ENCODE assay signal across 13 cellular contexts in the genomic region with DNA sequence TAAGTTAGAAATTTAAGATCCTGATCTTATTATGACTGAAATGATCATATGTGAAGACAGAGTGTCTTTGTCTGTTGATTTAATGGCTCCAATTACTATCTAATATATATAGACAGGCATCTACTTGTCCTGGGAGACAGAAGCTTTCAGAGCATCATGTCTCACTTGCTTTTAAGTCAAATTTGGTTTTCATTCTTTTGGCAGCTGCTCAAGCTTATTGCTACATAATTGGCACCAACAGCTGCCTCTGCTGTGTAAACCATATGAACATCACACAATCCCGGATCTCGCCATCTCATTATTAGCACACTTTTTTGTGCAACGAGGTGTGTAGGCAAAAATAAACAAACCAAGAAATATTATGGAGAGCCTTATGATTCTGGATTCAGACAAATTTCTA.
DNase-seq lines count a peak whose midpoint lies in the region; ATAC-seq and TF ChIP-seq lines count a peak whose summit lies in the region.
"Had no signal": no experiment of that assay in that cellular context is flagged by ENCODE, and none has a peak within 500 bp of the region (broad histone marks: within the 10 kb centered on the region; RNA-seq: fewer than 3 reads in every experiment).

No MANE protein-coding gene starts in this region.

- H3K27me3 ChIP-seq in breast epithelium: no peaks in the 10 kb centered on the region
- H3K27me3 ChIP-seq: hepatocyte, upper lobe of left lung had no signal

- TF ChIP-seq CTCF in MCF 10A (IDR thresholded peaks at IDR 0.05; ENCODE audit: unreplicated experiment): no peak
- no peak for TF ChIP-seq CTCF in breast epithelium (IDR thresholded peaks at IDR 0.05)
- no peak for TF ChIP-seq CTCF in cardiac fibroblast (IDR thresholded peaks at IDR 0.05; ENCODE audit: low read depth, low read length)

- no peaks in the 10 kb centered on the region for H3K27me3 Mint-ChIP-seq in MCF 10A (ENCODE audit: insufficient read depth, unreplicated experiment)
- H3K27me3 Mint-ChIP-seq: activated B cell treated with CpG ODN at 0.5 μM for 24 hours had no signal

- CTCF ChIA-PET in MCF 10A (lab: Yijun Ruan, JAX): no interaction called here

- no peaks in the 10 kb centered on the region for H3K9me3 Mint-ChIP-seq in MCF 10A (ENCODE audit: unreplicated experiment)

- H3K4me1 ChIP-seq in breast epithelium: no peaks in the 10 kb centered on the region
- H3K4me1 ChIP-seq: HAP-1, upper lobe of left lung had no signal

- POLR2A ChIA-PET in MCF 10A (lab: Yijun Ruan, JAX): interaction anchor here (0.7 kb wide), 1 partner anchor 619 kb away, joined by 4 read pairs; no protein-coding TSS in a partner anchor

- BruUV-seq in MCF 10A (replicated peaks; lab: Mats Ljungman, UMichigan): no TSS peak

- H3K4me3 ChIP-seq in breast epithelium (no peak overlapping the region), cardiac fibroblast (replicated peaks in 1 of 2; ENCODE audit: low read depth in 2 of 2, low read length in 2 of 2) (no peak overlapping the region)
- H3K4me3 ChIP-seq: HAP-1, hepatocyte, upper lobe of left lung had no signal

- no peaks in the 10 kb centered on the region for H3K36me3 ChIP-seq in breast epithelium
- H3K36me3 ChIP-seq: HAP-1, upper lobe of left lung had no signal

- TF ChIP-seq POLR2A in breast epithelium (IDR thresholded peaks at IDR 0.05): no peak

- DNase-seq in MCF 10A (ENCODE audit: unreplicated experiment) (peak; percentile 85), breast epithelium (ENCODE audit: low spot score in 2 of 2) (no peak), NCI-H2227 (lab: John Stamatoyannopoulos, UW; ENCODE audit: unreplicated experiment) (peak; percentile 70), cardiac fibroblast (ENCODE audit: low read depth in 2 of 2) (peak; percentile 62 to 68), hippocampal formation (lab: John Stamatoyannopoulos, UW) (no peak)
- DNase-seq: activated B cell treated with CpG ODN at 0.5 μM for 24 hours; activated T-cell treated with anti-CD3 and anti-CD28 coated beads, Interleukin-2, amount 50 U/mL, for 1 hour; upper lobe of left lung had no signal

- ATAC-seq in GM21528 (IDR thresholded peaks at IDR 0.05; ENCODE audit: low FRiP score, unreplicated experiment): no peak
- no peak for ATAC-seq in HG02885 (IDR thresholded peaks at IDR 0.05; ENCODE audit: poor library complexity, unreplicated experiment)
- ATAC-seq in GM19463 (IDR thresholded peaks at IDR 0.05; ENCODE audit: unreplicated experiment): no peak

- H3K4me3 Mint-ChIP-seq in MCF 10A (ENCODE audit: unreplicated experiment): no peak overlapping the region
- H3K4me3 Mint-ChIP-seq: activated B cell treated with CpG ODN at 0.5 μM for 24 hours had no signal

- no peaks in the 10 kb centered on the region for H3K9me3 ChIP-seq in breast epithelium
- H3K9me3 ChIP-seq: HAP-1, upper lobe of left lung had no signal

- H3K4me1 Mint-ChIP-seq in MCF 10A (ENCODE audit: insufficient read depth, unreplicated experiment): peaks cover 8% of the 10 kb centered on the region
- H3K4me1 Mint-ChIP-seq: activated B cell treated with CpG ODN at 0.5 μM for 24 hours had no signal

- intact Hi-C loops in MCF 10A (cut with micrococcal nuclease): no loop called here
- intact Hi-C loops in breast epithelium (cut with DNase I; ENCODE audit: low total_unique reads): loop anchor here (10.0 kb wide), 1 partner anchor 1862 kb away; no protein-coding TSS in a partner anchor

- no peak overlapping the region for H3K27ac ChIP-seq in breast epithelium
- H3K27ac ChIP-seq: hepatocyte, upper lobe of left lung had no signal

- H3K27ac Mint-ChIP-seq in MCF 10A (ENCODE audit: low read depth, unreplicated experiment): no peak overlapping the region
- H3K27ac Mint-ChIP-seq: activated B cell treated with CpG ODN at 0.5 μM for 24 hours had no signal

- H3K36me3 Mint-ChIP-seq in MCF 10A (ENCODE audit: insufficient read depth, unreplicated experiment): no peaks in the 10 kb centered on the region

Comparison
In these comparisons a context has a peak if more than half of its experiments do, and no peak if none do; other contexts are left out.
1. DNase-seq: peak in MCF 10A (single experiment), NCI-H2227 (single experiment) and cardiac fibroblast (2 of 2); none in breast epithelium (0 of 2) and hippocampal formation (0 of 2).